Comparison of ENCODE assay signal across 38 cellular contexts in the genomic region with DNA sequence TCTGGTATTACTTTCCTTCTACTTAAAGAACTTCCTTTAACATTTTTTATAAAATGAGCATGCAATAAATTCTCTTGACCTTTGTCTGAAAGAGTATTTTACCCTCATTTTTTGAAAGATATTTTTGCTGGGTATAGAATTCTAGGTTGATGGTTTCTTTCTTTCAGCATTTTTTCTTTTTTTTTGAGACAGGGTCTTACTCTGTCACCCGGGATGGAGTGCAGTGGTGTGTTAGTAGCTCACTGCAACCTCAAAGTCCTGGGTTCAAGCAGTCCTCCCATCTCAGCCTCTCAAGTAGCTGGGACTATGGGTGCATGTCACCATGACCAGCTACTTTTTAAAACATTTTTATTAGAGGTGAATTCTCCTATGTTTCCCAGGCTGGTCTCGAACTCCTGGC. TPM values are rescaled to one million over a fixed set of nuclear protein-coding genes. Genes with fewer than 3 reads are reported as not detected.
"Had no signal": no experiment of that assay in that cellular context is flagged by ENCODE, and none has a peak within 500 bp of the region (broad histone marks: within the 10 kb centered on the region; RNA-seq: fewer than 3 reads in every experiment).

No MANE protein-coding gene starts in this region.

- DNase-seq: Karpas-422, Kasumi-1, MG63, MM.1S, MV-4-11, NCI-H1048, NCI-H1092, NCI-H1092 treated with DMSO at 0.1 percent for 48 hours, NCI-H1105, NCI-H1105 treated with DMSO at 0.1 percent for 48 hours, NCI-H1417, NCI-H1417 treated with DMSO at 0.1 percent for 48 hours, NCI-H1436, NCI-H1436 treated with DMSO at 0.1 percent for 48 hours, NCI-H146, NCI-H1694, NCI-H1694 treated with DMSO at 0.1 percent for 48 hours, NCI-H187, NCI-H187 treated with DMSO at 0.1 percent for 48 hours, NCI-H1930, NCI-H2029, NCI-H2029 treated with DMSO at 0.1 percent for 48 hours, NCI-H2081, NCI-H2081 treated with DMSO at 0.1 percent for 48 hours, NCI-H2107, NCI-H2171, NCI-H2171 treated with DMSO at 0.1 percent for 48 hours, NCI-H2227 treated with DMSO at 0.1 percent for 48 hours, NCI-H226, NCI-H345, NCI-H446, NCI-H446 treated with DMSO at 0.1 percent for 48 hours, NCI-H510A, NCI-H510A treated with DMSO at 0.1 percent for 48 hours, NCI-H524 had no signal

- H3K4me3 ChIP-seq: MG63 had no signal

- H3K27me3 ChIP-seq: MG63 had no signal

- H3K36me3 ChIP-seq: MG63 had no signal

RNA-seq across cellular contexts. Expression of a gene that starts 23.4 kb away (rescaled TPM):
- total RNA-seq: M059J, MCF 10A, NCI-H460 had no signal
